ENCODE assay signal across 9 cellular contexts in genomic region chr1:192559115-192560006, GRCh38. TPM values are rescaled to one million over a fixed set of nuclear protein-coding genes. Genes with fewer than 3 reads are reported as not detected.
A peak's percentile ranks its signal among the peaks of the same experiment; 100 is the strongest.
DNase-seq lines count a peak whose midpoint lies in the region; ATAC-seq and TF ChIP-seq lines count a peak whose summit lies in the region.
"Had no signal": no experiment of that assay in that cellular context is flagged by ENCODE, and none has a peak within 500 bp of the region (broad histone marks: within the 10 kb centered on the region; RNA-seq: fewer than 3 reads in every experiment).

No MANE protein-coding gene starts in this region.

- ATAC-seq in GM19463 (IDR thresholded peaks at IDR 0.05; ENCODE audit: unreplicated experiment): peak; percentile 69

- H3K9ac ChIP-seq in mammary epithelial cell (ENCODE audit: insufficient read depth, low read length): no peak overlapping the region

- dilution Hi-C loops in mammary epithelial cell (cut with HindIII; ENCODE audit: low sequenced_read_pairs): no loop called here

- no peaks in the 10 kb centered on the region for H3K4me1 ChIP-seq in mammary epithelial cell (ENCODE audit: insufficient read depth, low read length)
- no peaks in the 10 kb centered on the region for H3K4me1 ChIP-seq in sigmoid colon

- DNase-seq in BJ (ENCODE audit: low read depth) (peak; percentile 93), HS-27A (ENCODE audit: low read depth) (peak; percentile 77), mammary epithelial cell (peak; percentile 71), sigmoid colon (no peak), ecto neural progenitor cell (ENCODE audit: low spot score) (no peak), NCI-H1694 (lab: John Stamatoyannopoulos, UW) (no peak)
- DNase-seq in effector CD4-positive, alpha-beta T cell: no peak

- H3K36me3 ChIP-seq in BJ (ENCODE audit: control insufficient read depth, insufficient read depth, low read length) (no peaks in the 10 kb centered on the region), mammary epithelial cell (ENCODE audit: insufficient read depth, low read length) (no peaks in the 10 kb centered on the region), sigmoid colon (no peaks in the 10 kb centered on the region)

- no peak for TF ChIP-seq POLR2A in sigmoid colon (IDR thresholded peaks at IDR 0.05)

- no peak overlapping the region for H2AFZ ChIP-seq in mammary epithelial cell (ENCODE audit: low read depth, low read length)

- H4K20me1 ChIP-seq in mammary epithelial cell (ENCODE audit: insufficient read depth, low read length): no peaks in the 10 kb centered on the region

- POLR2A ChIA-PET in BJ (lab: Charles Lee): interaction anchor here (0.6 kb wide), 1 partner anchor 251 kb away, joined by 6 read pairs; no protein-coding TSS in a partner anchor

- H3K27me3 ChIP-seq in BJ (ENCODE audit: control insufficient read depth, insufficient read depth, low read length) (no peaks in the 10 kb centered on the region), mammary epithelial cell (ENCODE audit: insufficient read depth, low read length) (no peaks in the 10 kb centered on the region), sigmoid colon (no peaks in the 10 kb centered on the region)

- H3K9me3 ChIP-seq in mammary epithelial cell (replicated peaks; ENCODE audit: insufficient read depth, low read length) (no peaks in the 10 kb centered on the region), sigmoid colon (no peaks in the 10 kb centered on the region)

- in situ Hi-C loops in mammary epithelial cell (cut with MboI; ENCODE audit: low sequenced_read_pairs in 2 of 2): no loop called here

- TF ChIP-seq CTCF in BJ (IDR thresholded peaks at IDR 0.05; ENCODE audit: insufficient read depth, low read depth, low read length) (no peak), mammary epithelial cell (conservative IDR thresholded peaks at IDR 0.05 in 1 of 2, IDR thresholded peaks at IDR 0.05 in 1 of 2; ENCODE audit: extremely low read depth in 1 of 2, insufficient read depth in 1 of 2, low read depth in 1 of 2, low read length in 2 of 2) (no peak), sigmoid colon (IDR thresholded peaks at IDR 0.05) (no peak)

- peak overlapping the region; percentile 1 for H3K27ac ChIP-seq in mammary epithelial cell (ENCODE audit: insufficient read depth, low read depth, low read length)
- peak overlapping the region; percentile 25 to 56 (median 52) for H3K27ac ChIP-seq in sigmoid colon

- intact Hi-C loops in mammary epithelial cell (cut with micrococcal nuclease) (no loop called here), sigmoid colon (cut with DNase I) (no loop called here)

- BruUV-seq in mammary epithelial cell (replicated peaks; lab: Mats Ljungman, UMichigan): no TSS peak

- no peak for TF ChIP-seq EP300 in sigmoid colon (IDR thresholded peaks at IDR 0.05)

- H3K4me2 ChIP-seq in mammary epithelial cell (ENCODE audit: insufficient read depth, low read depth, low read length): no peak overlapping the region

- 79% methylated on average over 6 of the region's 6 CpGs for WGBS in mammary epithelial cell (ENCODE audit: low coverage, missing lambda C conversion rate)
- WGBS in sigmoid colon, 2 donors: 78 to 83% methylated on average over 6 of the region's 6 CpGs

- CTCF ChIA-PET in BJ (lab: Yijun Ruan, JAX) (interaction anchor here (0.8 to 1.0 kb wide), 2 partner anchors 51 to 82 kb away, joined by 3 read pairs; no protein-coding TSS in a partner anchor), mammary epithelial cell (lab: Charles Lee; ENCODE audit: low non-redundant PET) (no interaction called here)

- H3K4me3 ChIP-seq in BJ (ENCODE audit: low read depth, low read length) (no peak overlapping the region), mammary epithelial cell (replicated peaks in 1 of 3; ENCODE audit: insufficient read depth in 1 of 3, low read depth in 2 of 3, low read length in 3 of 3) (no peak overlapping the region), sigmoid colon (no peak overlapping the region)

- H3K79me2 ChIP-seq in mammary epithelial cell (ENCODE audit: insufficient read depth, low read length): no peaks in the 10 kb centered on the region

RNA-seq across cellular contexts. Expression of gene RGS1, which starts 16.2 kb away (rescaled TPM):
- polyA plus RNA-seq in BJ (2011; rRNA removed): not detected in 2 replicates
- not detected in 2 replicates for polyA minus RNA-seq in BJ (2011; rRNA and poly(A)+ RNA removed)
- total RNA-seq in mammary epithelial cell: not detected
- polyA plus RNA-seq in mammary epithelial cell: not detected
- polyA minus RNA-seq in mammary epithelial cell: not detected
- total RNA-seq in sigmoid colon: 100 to 1,000 TPM in 2 of 4 donors, 10 to 100 TPM in 2; 52.9 to 153 (median 95.8) TPM
- 10 to 100 TPM; 34.8 to 49.5 (median 35.8) TPM for polyA plus RNA-seq in sigmoid colon
- total RNA-seq: epithelial cell of proximal tubule had no signal

Comparison
In these comparisons a context has a peak if more than half of its experiments do, and no peak if none do; other contexts are left out.
1. DNase-seq: peak in BJ (single experiment), HS-27A (single experiment) and mammary epithelial cell (single experiment); none in sigmoid colon (single experiment), ecto neural progenitor cell (single experiment), NCI-H1694 (single experiment) and effector CD4-positive, alpha-beta T cell (single experiment).
2. RNA of gene RGS1, which starts 16.2 kb away (polyA plus RNA-seq): 34.8 to 49.5 TPM in sigmoid colon; not detected in BJ and not detected in mammary epithelial cell (single experiment); every median in the first group is over 10 times any median in the second.